Comparison of ENCODE assay signal across 8 cellular contexts in genomic region chr19:29687244-29687896, GRCh38.
A peak's percentile ranks its signal among the peaks of the same experiment; 100 is the strongest.
DNase-seq lines count a peak whose midpoint lies in the region; ATAC-seq lines count a peak whose summit lies in the region.

No MANE protein-coding gene starts in this region.

- no peak for ATAC-seq in GM21576 (IDR thresholded peaks at IDR 0.05; ENCODE audit: unreplicated experiment)
- no peak for ATAC-seq in HG02763 (IDR thresholded peaks at IDR 0.05; ENCODE audit: unreplicated experiment)

- DNase-seq in GM04503 (ENCODE audit: low read depth) (peak; percentile 98), RKO (ENCODE audit: low spot score) (peak; percentile 87), epithelial cell of prostate (ENCODE audit: low read depth, low spot score) (no peak), DMS79 (lab: John Stamatoyannopoulos, UW) (no peak), NCI-H128 (lab: John Stamatoyannopoulos, UW; ENCODE audit: unreplicated experiment) (no peak)

- H3K27ac ChIP-seq in epithelial cell of prostate = peak overlapping the region; percentile 64
- H3K27ac ChIP-seq in skin epidermis = peak overlapping the region in 15 of 21 experiments; percentile 11 to 85 (median 53)

- no peak overlapping the region for H3K4me3 ChIP-seq in skin epidermis

Comparison
In these comparisons a context has a peak if more than half of its experiments do, and no peak if none do; other contexts are left out.
1. DNase-seq: peak in GM04503 (single experiment) and RKO (single experiment); none in epithelial cell of prostate (single experiment), DMS79 (single experiment) and NCI-H128 (single experiment).